ENCODE assay signal across 21 cellular contexts in genomic region chr12:29171421-29172258, GRCh38.
"Had no signal": no experiment of that assay in that cellular context is flagged by ENCODE, and none has a peak within 500 bp of the region (broad histone marks: within the 10 kb centered on the region; RNA-seq: fewer than 3 reads in every experiment).

No MANE protein-coding gene starts in this region.

- H3K4me3 Mint-ChIP-seq: effector memory CD8-positive, alpha-beta T cell; natural killer cell; stimulated activated naive B cell treated with anti-CD40 and anti-IgM and Interleukin-4, amounts not matched to agents 10 μg/mL and 1 μg/mL and 100 μg/mL, for 72 hours; stimulated activated naive CD8-positive, alpha-beta T cell treated with anti-CD3 and anti-CD28 coated beads, Interleukin-15, Interleukin-2, amounts not matched to agents 100 ng/mL and 50 ng/mL, for 24 hours had no signal

- H3K27ac Mint-ChIP-seq: progenitor cell of endocrine pancreas; stimulated activated naive B cell treated with anti-CD40 and anti-IgM and Interleukin-4, amounts not matched to agents 10 μg/mL and 1 μg/mL and 100 μg/mL, for 72 hours; stimulated activated naive CD8-positive, alpha-beta T cell treated with anti-CD3 and anti-CD28 coated beads, Interleukin-15, Interleukin-2, amounts not matched to agents 100 ng/mL and 50 ng/mL, for 24 hours had no signal

- H3K9ac ChIP-seq: parathyroid adenoma had no signal

- H3K36me3 ChIP-seq: heart left ventricle, thoracic aorta, transverse colon, vagina had no signal

- H3K27me3 ChIP-seq: foreskin keratinocyte, gastroesophageal sphincter, heart left ventricle, left lung, transverse colon, vagina had no signal

- H3K9me3 Mint-ChIP-seq: effector memory CD8-positive, alpha-beta T cell; natural killer cell; stimulated activated naive CD8-positive, alpha-beta T cell treated with anti-CD3 and anti-CD28 coated beads, Interleukin-15, Interleukin-2, amounts not matched to agents 100 ng/mL and 50 ng/mL, for 24 hours had no signal

- ATAC-seq: effector memory CD8-positive, alpha-beta T cell; esophagus mucosa; foreskin keratinocyte; gastroesophageal sphincter; heart left ventricle; left cardiac atrium; left lung; natural killer cell; stimulated activated naive B cell treated with anti-CD40 and anti-IgM and Interleukin-4, amounts not matched to agents 10 μg/mL and 1 μg/mL and 100 μg/mL, for 72 hours had no signal

- H3K9me3 ChIP-seq: gastroesophageal sphincter, thoracic aorta, transverse colon, vagina had no signal

- H3K4me1 ChIP-seq: foreskin keratinocyte, gastroesophageal sphincter, parathyroid adenoma, vagina had no signal

- H3K27me3 Mint-ChIP-seq: effector memory CD8-positive, alpha-beta T cell; progenitor cell of endocrine pancreas; stimulated activated naive CD8-positive, alpha-beta T cell treated with anti-CD3 and anti-CD28 coated beads, Interleukin-15, Interleukin-2, amounts not matched to agents 100 ng/mL and 50 ng/mL, for 24 hours had no signal

- H3K4me3 ChIP-seq: gastroesophageal sphincter, heart left ventricle, left lung, skin epidermis, thoracic aorta, transverse colon, vagina had no signal

- DNase-seq: cortex of kidney; effector memory CD8-positive, alpha-beta T cell; foreskin keratinocyte; hippocampal formation; left cardiac atrium; natural killer cell; stimulated activated CD4-positive, alpha-beta T cell treated with anti-CD3 and anti-CD28 coated beads, Interleukin-15, amount 100 ng/mL, for 24 hours; stimulated activated CD4-positive, alpha-beta T cell treated with anti-CD3 and anti-CD28 coated beads, Interleukin-2, amount 100 ng/mL, for 48 hours; stimulated activated naive B cell treated with anti-CD40 and anti-IgM and Interleukin-4, amounts not matched to agents 10 μg/mL and 1 μg/mL and 100 μg/mL, for 72 hours; transverse colon had no signal

- H3K4me1 Mint-ChIP-seq: natural killer cell had no signal

- H3K36me3 Mint-ChIP-seq: natural killer cell; stimulated activated naive B cell treated with anti-CD40 and anti-IgM and Interleukin-4, amounts not matched to agents 10 μg/mL and 1 μg/mL and 100 μg/mL, for 72 hours had no signal

- H3K79me2 ChIP-seq: parathyroid adenoma had no signal

- H3K27ac ChIP-seq: epithelial cell of prostate, foreskin keratinocyte, gastroesophageal sphincter, heart left ventricle, parathyroid adenoma, skin epidermis, thoracic aorta, vagina had no signal
